ENCODE assay signal across 8 cellular contexts in genomic region chr17:2724783-2725164, GRCh38. TPM values are rescaled to one million over a fixed set of nuclear protein-coding genes. Genes with fewer than 3 reads are reported as not detected.
DNase-seq lines count a peak whose midpoint lies in the region; ATAC-seq and TF ChIP-seq lines count a peak whose summit lies in the region.

No MANE protein-coding gene starts in this region.

- POLR2A ChIA-PET in CD4-positive, alpha-beta T cell (lab: Charles Lee) = interaction anchor here (0.8 to 1.4 kb wide), 2 partner anchors 90 to 130 kb away, joined by 3 to 4 read pairs; no protein-coding TSS in a partner anchor
- POLR2A ChIA-PET in PC-3 (lab: Charles Lee; ENCODE audit: unreplicated experiment) = no interaction called here

- H3K36me3 Mint-ChIP-seq in CD4-positive, alpha-beta T cell (ENCODE audit: low read depth) = no peaks in the 10 kb centered on the region
- H3K36me3 Mint-ChIP-seq in chondrocyte (ENCODE audit: low read depth) = no peaks in the 10 kb centered on the region

- no peaks in the 10 kb centered on the region for H3K4me1 ChIP-seq in PC-3 (ENCODE audit: insufficient read depth, low read length)
- peaks cover 0 to 4% of the 10 kb centered on the region in 2 donors for H3K4me1 ChIP-seq in lung (ENCODE audit: control insufficient read depth in 2 of 2, insufficient read depth in 2 of 2, low read length in 2 of 2)
- no peaks in the 10 kb centered on the region for H3K4me1 ChIP-seq in testis

- no peaks in the 10 kb centered on the region for H3F3A ChIP-seq in PC-3 (ENCODE audit: low read length, unreplicated experiment)

- no TSS peak for BruUV-seq in PC-3 (replicated peaks; lab: Mats Ljungman, UMichigan)

- ATAC-seq in CD4-positive, alpha-beta T cell (ENCODE audit: poor library complexity) = peak; percentile 81
- ATAC-seq in PC-3 = peak; percentile 60
- ATAC-seq in lung (ENCODE audit: insufficient read depth, low FRiP score) = no peak

- H3K27me3 ChIP-seq in CD4-positive, alpha-beta T cell (ENCODE audit: control insufficient read depth, insufficient read depth, low read length) = peaks cover 16% of the 10 kb centered on the region
- no peaks in the 10 kb centered on the region for H3K27me3 ChIP-seq in PC-3 (ENCODE audit: low read length)
- H3K27me3 ChIP-seq in lung (ENCODE audit: control insufficient read depth, insufficient read depth) = no peaks in the 10 kb centered on the region
- no peaks in the 10 kb centered on the region for H3K27me3 ChIP-seq in testis

- no peaks in the 10 kb centered on the region for H3K9me2 ChIP-seq in PC-3 (replicated peaks; ENCODE audit: low read length)

- H3K4me3 ChIP-seq in PC-3 (ENCODE audit: low read length) = peak overlapping the region; percentile 15; the same call in 1 of the 2 replicates
- H3K4me3 ChIP-seq in lung = peak overlapping the region; percentile 28
- peak overlapping the region in 1 of 2 donors; percentile 44 for H3K4me3 ChIP-seq in testis

- H4K20me1 ChIP-seq in PC-3 (ENCODE audit: low read length) = no peaks in the 10 kb centered on the region

- no peaks in the 10 kb centered on the region for H3K36me3 ChIP-seq in PC-3 (ENCODE audit: low read depth, low read length)
- no peaks in the 10 kb centered on the region for H3K36me3 ChIP-seq in lung (ENCODE audit: control insufficient read depth in 2 of 2, insufficient read depth in 2 of 2, low read length in 2 of 2)
- no peaks in the 10 kb centered on the region for H3K36me3 ChIP-seq in testis (ENCODE audit: low read depth, missing control alignments)

- TF ChIP-seq POLR2A in testis (IDR thresholded peaks at IDR 0.05) = no peak

- H2AFZ ChIP-seq in PC-3 (ENCODE audit: low read length) = no peak overlapping the region

- TF ChIP-seq CTCF in CD4-positive, alpha-beta T cell (IDR thresholded peaks at IDR 0.05) = no peak
- TF ChIP-seq CTCF in PC-3 (conservative IDR thresholded peaks at IDR 0.05; ENCODE audit: low read depth, low read length) (no peak), chondrocyte (IDR thresholded peaks at IDR 0.05) (peak; percentile 36), lung (IDR thresholded peaks at IDR 0.05; ENCODE audit: control extremely low read depth, extremely low read depth) (no peak), testis (IDR thresholded peaks at IDR 0.05) (no peak)

- H3K9me3 ChIP-seq in CD4-positive, alpha-beta T cell (ENCODE audit: control insufficient read depth, low read length) = no peaks in the 10 kb centered on the region
- H3K9me3 ChIP-seq in PC-3 (ENCODE audit: low read length) (no peaks in the 10 kb centered on the region), lung (ENCODE audit: control insufficient read depth in 2 of 2, insufficient read depth in 1 of 2, low read length in 1 of 2) (no peaks in the 10 kb centered on the region), testis (no peaks in the 10 kb centered on the region)

- H3K27ac ChIP-seq in CD4-positive, alpha-beta T cell (ENCODE audit: low read depth, low read length) = no peak overlapping the region
- H3K27ac ChIP-seq in PC-3 (ENCODE audit: low read length) (no peak overlapping the region), lung (ENCODE audit: low read depth in 1 of 2, low read length in 1 of 2) (no peak overlapping the region), testis (no peak overlapping the region)

- H3K27me3 Mint-ChIP-seq in CD4-positive, alpha-beta T cell = peaks cover 21% of the 10 kb centered on the region
- peaks cover 20% of the 10 kb centered on the region for H3K27me3 Mint-ChIP-seq in chondrocyte (ENCODE audit: low read depth)

- no peak overlapping the region for H3K27ac Mint-ChIP-seq in CD4-positive, alpha-beta T cell
- H3K27ac Mint-ChIP-seq in chondrocyte (ENCODE audit: unreplicated experiment) = no peak overlapping the region

- 3 to 5% methylated on average over 30 to 40 of the region's 40 CpGs for WGBS in lung, 2 donors
- 3 to 6% methylated on average over 9 to 33 of the region's 40 CpGs for WGBS in testis, 2 donors

- H3K4me2 ChIP-seq in PC-3 (ENCODE audit: low read length) = peak overlapping the region; percentile 22; the same call in 1 of the 2 replicates

- no peak overlapping the region for H3K4me3 Mint-ChIP-seq in CD4-positive, alpha-beta T cell
- H3K4me3 Mint-ChIP-seq in chondrocyte (ENCODE audit: unreplicated experiment) = peak overlapping the region; percentile 47

- CTCF ChIA-PET in CD4-positive, alpha-beta T cell (lab: Charles Lee) = interaction anchor here (0.6 to 1.0 kb wide), 3 partner anchors 26 to 112 kb away, joined by 3 to 5 read pairs (median 3); no protein-coding TSS in a partner anchor
- CTCF ChIA-PET in PC-3 (lab: Charles Lee) = no interaction called here

- DNase-seq in CD4-positive, alpha-beta T cell = peak in 6 of 10 experiments; percentile 24 to 50 (median 40)
- DNase-seq in PC-3 (peak; percentile 22), chondrocyte (ENCODE audit: low spot score) (no peak), lung (ENCODE audit: low spot score) (no peak), testis (peak; percentile 43), NCI-H526 treated with DMSO at 0.1 percent for 48 hours (lab: John Stamatoyannopoulos, UW) (no peak), NCI-H2196 treated with DMSO at 0.1 percent for 48 hours (lab: John Stamatoyannopoulos, UW; ENCODE audit: unreplicated experiment) (no peak), T1000 (lab: John Stamatoyannopoulos, UW) (no peak)

- H3K79me2 ChIP-seq in PC-3 (ENCODE audit: low read length) = 0 out of 2 replicates have a peak, but pooled peaks cover 4% of the 10 kb centered on the region

- no peaks in the 10 kb centered on the region for H3K9me3 Mint-ChIP-seq in CD4-positive, alpha-beta T cell
- H3K9me3 Mint-ChIP-seq in chondrocyte (ENCODE audit: low read depth) = no peaks in the 10 kb centered on the region

- no peak overlapping the region for H3K9ac ChIP-seq in PC-3 (ENCODE audit: low read length)

- intact Hi-C loops in CD4-positive, alpha-beta T cell (cut with DNase I, micrococcal nuclease) = no loop called here
- intact Hi-C loops in PC-3 (cut with micrococcal nuclease) = no loop called here
- intact Hi-C loops in testis (cut with DNase I; ENCODE audit: low total_unique reads) = no loop called here

- H3K4me1 Mint-ChIP-seq in CD4-positive, alpha-beta T cell (ENCODE audit: low read depth) = peaks cover 5% of the 10 kb centered on the region
- H3K4me1 Mint-ChIP-seq in chondrocyte (ENCODE audit: low read depth) = peaks cover 3% of the 10 kb centered on the region

RNA-seq across cellular contexts. Expression of gene CLUH, which starts 13.2 kb away (rescaled TPM):
- total RNA-seq in CD4-positive, alpha-beta T cell = 10 to 100 TPM; 34.4 to 34.8 TPM
- total RNA-seq in PC-3 (2014; rRNA removed) = 108 and 148 TPM in 2 replicates
- total RNA-seq in chondrocyte = 30.8 to 36.6 TPM (median 36.0 TPM) in 3 replicates
- total RNA-seq in lung = 10 to 100 TPM; 29.7 to 80.5 TPM
- 10 to 100 TPM; 42.0 to 42.2 TPM for polyA plus RNA-seq in lung
- 100 to 1,000 TPM; 173 to 183 TPM for total RNA-seq in testis
- 60.1 TPM for polyA plus RNA-seq in testis (ENCODE audit: insufficient read depth, low read depth, low replicate concordance)

RNA-seq across cellular contexts. Expression of gene CCDC92B, which starts 24.7 kb away (rescaled TPM):
- total RNA-seq in CD4-positive, alpha-beta T cell = under 1 TPM; 0.11 to 0.28 TPM
- total RNA-seq in PC-3 (2014; rRNA removed) (not detected in 2 replicates), chondrocyte (0.07 TPM in 1 of 3 replicates, not detected in the others), lung (under 1 TPM; 0.06 to 0.89 TPM), testis (1 to 10 TPM; 3.9 to 4.0 TPM)
- polyA plus RNA-seq in lung (under 1 TPM; 0.03 to 0.10 TPM), testis (ENCODE audit: insufficient read depth, low read depth, low replicate concordance) (2.2 TPM)

Comparison
In these comparisons a context has a peak if more than half of its experiments do, and no peak if none do; other contexts are left out.
1. DNase-seq: peak in CD4-positive, alpha-beta T cell (6 of 10), PC-3 (single experiment) and testis (single experiment); none in chondrocyte (single experiment), lung (single experiment), NCI-H526 treated with DMSO at 0.1 percent for 48 hours (single experiment), NCI-H2196 treated with DMSO at 0.1 percent for 48 hours (single experiment) and T1000 (single experiment).